ENCODE assay signal across 1 cellular context in genomic region chr22:39868741-39869140, GRCh38.
TF ChIP-seq lines count a peak whose summit lies in the region.

No MANE protein-coding gene starts in this region.

TF ChIP-seq in SK-N-SH treated with all-trans-retinoic acid at 6 μM for 48 hours, 23 proteins besides CTCF, POLR2A, EP300 and RAD21 (continued from another document):
- TF ChIP-seq PATZ1 (CRISPR knock-in tag; IDR thresholded peaks at IDR 0.05; ENCODE audit: borderline replicate concordance), result no peak
- TF ChIP-seq ZNF565 (CRISPR knock-in tag; conservative IDR thresholded peaks at IDR 0.05; ENCODE audit: low read depth), result no peak
- TF ChIP-seq CSDC2 (CRISPR knock-in tag; IDR thresholded peaks at IDR 0.05), result no peak
- TF ChIP-seq CREB5 (CRISPR knock-in tag; IDR thresholded peaks at IDR 0.05; ENCODE audit: low read depth), result no peak
- TF ChIP-seq PPARA (CRISPR knock-in tag; IDR thresholded peaks at IDR 0.05; ENCODE audit: borderline replicate concordance), result no peak
- TF ChIP-seq TOX (CRISPR knock-in tag; IDR thresholded peaks at IDR 0.05; ENCODE audit: borderline replicate concordance), result no peak
- no peak for TF ChIP-seq TCF4 (CRISPR knock-in tag; IDR thresholded peaks at IDR 0.05; ENCODE audit: borderline replicate concordance)
- no peak for TF ChIP-seq ZFP30 (CRISPR knock-in tag; IDR thresholded peaks at IDR 0.05)
- no peak for TF ChIP-seq RARB (CRISPR knock-in tag; IDR thresholded peaks at IDR 0.05)
- no peak for TF ChIP-seq POU6F1 (CRISPR knock-in tag; IDR thresholded peaks at IDR 0.05; ENCODE audit: borderline replicate concordance, low read depth)
- no peak for TF ChIP-seq SNAI2 (CRISPR knock-in tag; IDR thresholded peaks at IDR 0.05)
- TF ChIP-seq ZFP3 (CRISPR knock-in tag; IDR thresholded peaks at IDR 0.05), result no peak
- no peak for TF ChIP-seq TSHZ2 (CRISPR knock-in tag; IDR thresholded peaks at IDR 0.05)
